ENCODE assay signal across 9 cellular contexts in genomic region chr4:113355550-113356371, GRCh38.
DNase-seq lines count a peak whose midpoint lies in the region; ATAC-seq and TF ChIP-seq lines count a peak whose summit lies in the region.
"Had no signal": no experiment of that assay in that cellular context is flagged by ENCODE, and none has a peak within 500 bp of the region (broad histone marks: within the 10 kb centered on the region; RNA-seq: fewer than 3 reads in every experiment).

No MANE protein-coding gene starts in this region.

- peaks cover 37% of the 10 kb centered on the region for H3K4me1 Mint-ChIP-seq in activated T-cell treated with anti-CD3 and anti-CD28 coated beads, Interleukin-2, amount 50 U/mL, for 72 hours (ENCODE audit: low read depth)

- H3K9me2 ChIP-seq in PC-9 (ENCODE audit: insufficient read depth) = no peaks in the 10 kb centered on the region

- no peaks in the 10 kb centered on the region for H3K4me1 ChIP-seq in PC-9 (replicated peaks; ENCODE audit: insufficient read depth)

- no peaks in the 10 kb centered on the region; the same call in 1 of the 2 replicates for H3F3A ChIP-seq in PC-9 (ENCODE audit: insufficient read depth, low read depth)

- ATAC-seq in HG02943 (IDR thresholded peaks at IDR 0.05; ENCODE audit: low read depth, unreplicated experiment) = peak; percentile 99
- ATAC-seq in activated T-cell treated with anti-CD3 and anti-CD28 coated beads, Interleukin-2, amount 50 U/mL, for 72 hours (replicated peaks in 1 of 2) = peak; percentile 94 to 97
- ATAC-seq in left cardiac atrium = peak; percentile 84 to 96

- H3K27me3 ChIP-seq in PC-9 (ENCODE audit: insufficient read depth, low read depth) = no peaks in the 10 kb centered on the region

- peak overlapping the region; percentile 59 to 77 for H3K4me3 Mint-ChIP-seq in activated T-cell treated with anti-CD3 and anti-CD28 coated beads, Interleukin-2, amount 50 U/mL, for 72 hours

- peak; percentile 8 for DNase-seq in DMS53 (lab: John Stamatoyannopoulos, UW)
- no peak for DNase-seq in DMS53 treated with DMSO at 0.1 percent for 48 hours (lab: John Stamatoyannopoulos, UW; ENCODE audit: unreplicated experiment)
- DNase-seq in PC-9 = peak; percentile 39 to 53
- DNase-seq in activated T-cell treated with anti-CD3 and anti-CD28 coated beads, Interleukin-2, amount 50 U/mL, for 72 hours = peak; percentile 77 to 86
- DNase-seq in left cardiac atrium = peak; percentile 53
- DNase-seq in stimulated activated CD4-positive, alpha-beta T cell treated with anti-CD3 and anti-CD28 coated beads, Interleukin-4, amount 100 ng/mL, for 4 hours = peak; percentile 44 to 82
- DNase-seq in NCI-H510A (lab: John Stamatoyannopoulos, UW) = no peak

- no peak overlapping the region for H3K4me3 ChIP-seq in PC-9

- TF ChIP-seq CTCF in PC-9 (conservative IDR thresholded peaks at IDR 0.05) = no peak

- H3K9me3 Mint-ChIP-seq in activated T-cell treated with anti-CD3 and anti-CD28 coated beads, Interleukin-2, amount 50 U/mL, for 72 hours = peaks cover 10 to 13% of the 10 kb centered on the region in 2 donors

- no TSS peak for BruUV-seq in PC-9 (replicated peaks; lab: Mats Ljungman, UMichigan)

- H4K20me1 ChIP-seq in PC-9 (ENCODE audit: insufficient read depth) = no peaks in the 10 kb centered on the region

- no peak overlapping the region; the same call in 1 of the 2 replicates for H2AFZ ChIP-seq in PC-9

- intact Hi-C loops in PC-9 (cut with micrococcal nuclease; ENCODE audit: unreplicated experiment) = no loop called here
- intact Hi-C loops in left cardiac atrium (cut with DNase I) = no loop called here

- no peak overlapping the region for H3K27ac ChIP-seq in PC-9
- H3K27ac ChIP-seq: 22Rv1 had no signal

- POLR2A ChIA-PET in PC-9 (lab: Charles Lee; ENCODE audit: unreplicated experiment) = no interaction called here

- H3K36me3 ChIP-seq in PC-9 (ENCODE audit: low read depth) = no peaks in the 10 kb centered on the region

- H3K4me2 ChIP-seq in PC-9 = peak overlapping the region; percentile 61

- peaks cover 62% of the 10 kb centered on the region for H3K27me3 Mint-ChIP-seq in activated T-cell treated with anti-CD3 and anti-CD28 coated beads, Interleukin-2, amount 50 U/mL, for 72 hours (ENCODE audit: low read depth)

- no peaks in the 10 kb centered on the region for H3K79me2 ChIP-seq in PC-9 (ENCODE audit: low read depth)

- H3K9me3 ChIP-seq in PC-9 (ENCODE audit: insufficient read depth, low read depth) = no peaks in the 10 kb centered on the region

- peak overlapping the region; percentile 34 for H3K27ac Mint-ChIP-seq in activated T-cell treated with anti-CD3 and anti-CD28 coated beads, Interleukin-2, amount 50 U/mL, for 72 hours

- H3K36me3 Mint-ChIP-seq in activated T-cell treated with anti-CD3 and anti-CD28 coated beads, Interleukin-2, amount 50 U/mL, for 72 hours (ENCODE audit: insufficient read depth in 2 of 2) = peaks cover 21 to 43% of the 10 kb centered on the region in 2 donors

- CTCF ChIA-PET in PC-9 (lab: Charles Lee) = no interaction called here

Comparison
In these comparisons a context has a peak if more than half of its experiments do, and no peak if none do; other contexts are left out.
1. DNase-seq: peak in DMS53 (single experiment), PC-9 (2 of 2), activated T-cell treated with anti-CD3 and anti-CD28 coated beads, Interleukin-2, amount 50 U/mL, for 72 hours (2 of 2), left cardiac atrium (single experiment) and stimulated activated CD4-positive, alpha-beta T cell treated with anti-CD3 and anti-CD28 coated beads, Interleukin-4, amount 100 ng/mL, for 4 hours (2 of 2); none in DMS53 treated with DMSO at 0.1 percent for 48 hours (single experiment) and NCI-H510A (single experiment).
2. Peak in every context shown above with its lines, with median percentiles within 50 percentile points of each other: ATAC-seq.